ENCODE assay signal across 18 cellular contexts in the genomic region with DNA sequence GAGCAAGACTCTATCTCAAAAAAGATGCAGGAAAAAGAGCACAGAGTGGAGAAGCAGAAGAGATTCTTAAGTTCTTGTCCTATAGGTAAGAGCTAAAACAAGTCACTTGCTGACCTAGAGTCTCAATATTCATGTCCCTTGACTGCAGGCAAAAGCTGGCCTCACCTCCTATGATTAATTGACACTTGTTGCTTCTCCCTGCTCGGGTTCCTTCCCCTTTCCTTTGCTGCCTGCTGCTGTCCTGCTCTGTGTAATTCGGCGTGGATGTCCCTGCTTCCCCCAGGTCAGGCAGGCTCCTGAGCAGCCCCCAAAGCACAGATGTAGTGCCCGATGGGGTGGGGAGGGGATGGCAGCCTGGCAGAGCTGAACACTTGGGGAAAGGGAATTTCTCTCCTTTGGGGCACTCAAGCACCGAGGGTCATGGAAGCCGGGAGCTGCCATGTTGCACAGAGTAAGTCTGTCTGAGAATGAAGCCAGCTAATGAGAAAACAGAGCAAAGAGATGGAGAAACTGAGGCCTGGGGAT.
"Had no signal": no experiment of that assay in that cellular context is flagged by ENCODE, and none has a peak within 500 bp of the region (broad histone marks: within the 10 kb centered on the region; RNA-seq: fewer than 3 reads in every experiment).

No MANE protein-coding gene starts in this region.

- H3K36me3 ChIP-seq: cardiac muscle cell, sigmoid colon, stomach had no signal

- H3K4me3 ChIP-seq: cardiac muscle cell, dorsolateral prefrontal cortex, sigmoid colon, stomach, testis had no signal

- H3K9ac ChIP-seq: parathyroid adenoma had no signal

- H3K27ac ChIP-seq: cardiac muscle cell, dorsolateral prefrontal cortex, parathyroid adenoma, sigmoid colon, stomach, testis had no signal

- H3K27me3 ChIP-seq: testis had no signal

- H3K79me2 ChIP-seq: parathyroid adenoma had no signal

- H3K27ac Mint-ChIP-seq: activated B cell treated with CpG ODN at 0.5 μM for 24 hours; activated CD8-positive, alpha-beta T cell treated with anti-CD3 and anti-CD28 coated beads for 36 hours; activated naive CD8-positive, alpha-beta T cell treated with anti-CD3 and anti-CD28 coated beads, Interleukin-2, amount 10 ng/mL, durations not matched to agents 7 days and 5 days; activated T-helper 17 cell treated with anti-CD3 and anti-CD28 coated beads, Interleukin-2, amount 50 U/mL, for 72 hours; memory B cell; stimulated activated effector memory CD8-positive, alpha-beta T cell treated with anti-CD3 and anti-CD28 coated beads, Interleukin-12 subunit alpha, Interleukin-12 subunit beta, amount 100 ng/mL, for 72 hours had no signal

- H3K4me1 Mint-ChIP-seq: activated naive CD8-positive, alpha-beta T cell treated with anti-CD3 and anti-CD28 coated beads, Interleukin-2, amount 10 ng/mL, durations not matched to agents 7 days and 5 days; activated T-helper 17 cell treated with anti-CD3 and anti-CD28 coated beads, Interleukin-2, amount 50 U/mL, for 72 hours; stimulated activated effector memory CD8-positive, alpha-beta T cell treated with anti-CD3 and anti-CD28 coated beads, Interleukin-12 subunit alpha, Interleukin-12 subunit beta, amount 100 ng/mL, for 72 hours had no signal

- H3K9me3 ChIP-seq: sigmoid colon, stomach, testis had no signal

- H3K36me3 Mint-ChIP-seq: activated naive CD8-positive, alpha-beta T cell treated with anti-CD3 and anti-CD28 coated beads, Interleukin-2, amount 10 ng/mL, durations not matched to agents 7 days and 5 days; memory B cell; stimulated activated effector memory CD8-positive, alpha-beta T cell treated with anti-CD3 and anti-CD28 coated beads, Interleukin-12 subunit alpha, Interleukin-12 subunit beta, amount 100 ng/mL, for 72 hours had no signal

- H2AFZ ChIP-seq: parathyroid adenoma had no signal

- DNase-seq: activated B cell treated with CpG ODN at 0.5 μM for 24 hours; activated CD4-positive, alpha-beta T cell treated with anti-CD3 and anti-CD28 coated beads for 48 hours; activated CD8-positive, alpha-beta T cell treated with anti-CD3 and anti-CD28 coated beads for 36 hours; activated naive CD4-positive, alpha-beta T cell; activated naive CD8-positive, alpha-beta T cell treated with anti-CD3 and anti-CD28 coated beads, Interleukin-2, amount 10 ng/mL, durations not matched to agents 7 days and 5 days; activated T-cell treated with anti-CD3 and anti-CD28 coated beads, Interleukin-2, amount 50 U/mL, for 1 hour; amygdala; dorsolateral prefrontal cortex; foreskin fibroblast; sigmoid colon; stimulated activated CD4-positive, alpha-beta T cell treated with anti-CD3 and anti-CD28 coated beads, Interleukin-4, amount 100 ng/mL, for 24 hours; stomach; testis had no signal

- H3K4me1 ChIP-seq: parathyroid adenoma, sigmoid colon, stomach, testis had no signal

- ATAC-seq: activated CD8-positive, alpha-beta T cell treated with anti-CD3 and anti-CD28 coated beads for 36 hours; activated T-helper 17 cell treated with anti-CD3 and anti-CD28 coated beads, Interleukin-2, amount 50 U/mL, for 72 hours; stimulated activated effector memory CD8-positive, alpha-beta T cell treated with anti-CD3 and anti-CD28 coated beads, Interleukin-12 subunit alpha, Interleukin-12 subunit beta, amount 100 ng/mL, for 72 hours had no signal

- H3K4me3 Mint-ChIP-seq: activated B cell treated with CpG ODN at 0.5 μM for 24 hours; activated CD8-positive, alpha-beta T cell treated with anti-CD3 and anti-CD28 coated beads for 36 hours; activated naive CD8-positive, alpha-beta T cell treated with anti-CD3 and anti-CD28 coated beads, Interleukin-2, amount 10 ng/mL, durations not matched to agents 7 days and 5 days; activated T-helper 17 cell treated with anti-CD3 and anti-CD28 coated beads, Interleukin-2, amount 50 U/mL, for 72 hours; memory B cell; stimulated activated effector memory CD8-positive, alpha-beta T cell treated with anti-CD3 and anti-CD28 coated beads, Interleukin-12 subunit alpha, Interleukin-12 subunit beta, amount 100 ng/mL, for 72 hours had no signal

- H3K9me3 Mint-ChIP-seq: activated B cell treated with CpG ODN at 0.5 μM for 24 hours; activated CD8-positive, alpha-beta T cell treated with anti-CD3 and anti-CD28 coated beads for 36 hours; activated naive CD8-positive, alpha-beta T cell treated with anti-CD3 and anti-CD28 coated beads, Interleukin-2, amount 10 ng/mL, durations not matched to agents 7 days and 5 days; activated T-helper 17 cell treated with anti-CD3 and anti-CD28 coated beads, Interleukin-2, amount 50 U/mL, for 72 hours; memory B cell; stimulated activated effector memory CD8-positive, alpha-beta T cell treated with anti-CD3 and anti-CD28 coated beads, Interleukin-12 subunit alpha, Interleukin-12 subunit beta, amount 100 ng/mL, for 72 hours had no signal
